Comparison of ENCODE assay signal across 2 cellular contexts in genomic region chr6:41055149-41055548, GRCh38.
TF ChIP-seq lines count a peak whose summit lies in the region.

No MANE protein-coding gene starts in this region.

TF ChIP-seq in HepG2, 621 proteins besides CTCF, POLR2A, EP300 and RAD21 (continues in another document):
- TF ChIP-seq FOXA1 (IDR thresholded peaks at IDR 0.05), result no peak
- peak; percentile 71 for TF ChIP-seq FOXA1 (CRISPR knock-in tag; IDR thresholded peaks at IDR 0.05)
- 0 out of 2 replicates have a peak, but pooled peaks have one; percentile 36 for TF ChIP-seq IRF2 (CRISPR knock-in tag; IDR thresholded peaks at IDR 0.05)
- TF ChIP-seq ZNF33B (CRISPR knock-in tag; IDR thresholded peaks at IDR 0.05), result 0 out of 2 replicates have a peak, but pooled peaks have one; percentile 57
- TF ChIP-seq ZNF547 (CRISPR knock-in tag; IDR thresholded peaks at IDR 0.05), result 0 out of 2 replicates have a peak, but pooled peaks have one; percentile 38
- TF ChIP-seq ZFY (CRISPR knock-in tag; IDR thresholded peaks at IDR 0.05), result 0 out of 2 replicates have a peak, but pooled peaks have one; percentile 11
- TF ChIP-seq BCL6 (CRISPR knock-in tag; IDR thresholded peaks at IDR 0.05), result peak; percentile 50
- TF ChIP-seq FOXK1 (CRISPR knock-in tag; IDR thresholded peaks at IDR 0.05; ENCODE audit: borderline replicate concordance, low read depth), result 0 out of 2 replicates have a peak, but pooled peaks have one; percentile 51
- peak; percentile 27; the same call in 1 of the 2 replicates for TF ChIP-seq ZGPAT (CRISPR knock-in tag; IDR thresholded peaks at IDR 0.05)
- TF ChIP-seq, protein P1, sequence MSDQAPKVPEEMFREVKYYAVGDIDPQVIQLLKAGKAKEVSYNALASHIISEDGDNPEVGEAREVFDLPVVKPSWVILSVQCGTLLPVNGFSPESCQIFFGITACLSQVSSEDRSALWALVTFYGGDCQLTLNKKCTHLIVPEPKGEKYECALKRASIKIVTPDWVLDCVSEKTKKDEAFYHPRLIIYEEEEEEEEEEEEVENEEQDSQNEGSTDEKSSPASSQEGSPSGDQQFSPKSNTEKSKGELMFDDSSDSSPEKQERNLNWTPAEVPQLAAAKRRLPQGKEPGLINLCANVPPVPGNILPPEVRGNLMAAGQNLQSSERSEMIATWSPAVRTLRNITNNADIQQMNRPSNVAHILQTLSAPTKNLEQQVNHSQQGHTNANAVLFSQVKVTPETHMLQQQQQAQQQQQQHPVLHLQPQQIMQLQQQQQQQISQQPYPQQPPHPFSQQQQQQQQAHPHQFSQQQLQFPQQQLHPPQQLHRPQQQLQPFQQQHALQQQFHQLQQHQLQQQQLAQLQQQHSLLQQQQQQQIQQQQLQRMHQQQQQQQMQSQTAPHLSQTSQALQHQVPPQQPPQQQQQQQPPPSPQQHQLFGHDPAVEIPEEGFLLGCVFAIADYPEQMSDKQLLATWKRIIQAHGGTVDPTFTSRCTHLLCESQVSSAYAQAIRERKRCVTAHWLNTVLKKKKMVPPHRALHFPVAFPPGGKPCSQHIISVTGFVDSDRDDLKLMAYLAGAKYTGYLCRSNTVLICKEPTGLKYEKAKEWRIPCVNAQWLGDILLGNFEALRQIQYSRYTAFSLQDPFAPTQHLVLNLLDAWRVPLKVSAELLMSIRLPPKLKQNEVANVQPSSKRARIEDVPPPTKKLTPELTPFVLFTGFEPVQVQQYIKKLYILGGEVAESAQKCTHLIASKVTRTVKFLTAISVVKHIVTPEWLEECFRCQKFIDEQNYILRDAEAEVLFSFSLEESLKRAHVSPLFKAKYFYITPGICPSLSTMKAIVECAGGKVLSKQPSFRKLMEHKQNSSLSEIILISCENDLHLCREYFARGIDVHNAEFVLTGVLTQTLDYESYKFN (CRISPR knock-in tag; conservative IDR thresholded peaks at IDR 0.05), result peak; percentile 81
- no peak for TF ChIP-seq ZNF451 (CRISPR knock-in tag; IDR thresholded peaks at IDR 0.05)
- TF ChIP-seq KLF15 (CRISPR knock-in tag; IDR thresholded peaks at IDR 0.05; ENCODE audit: borderline replicate concordance), result no peak
- no peak for TF ChIP-seq ZNF570 (CRISPR knock-in tag; IDR thresholded peaks at IDR 0.05; ENCODE audit: borderline replicate concordance)
- no peak for TF ChIP-seq SOX13 (IDR thresholded peaks at IDR 0.05)
- TF ChIP-seq SOX13 (CRISPR knock-in tag; conservative IDR thresholded peaks at IDR 0.05 in 1 of 2, IDR thresholded peaks at IDR 0.05 in 1 of 2), result peak in 1 of 2 experiments; percentile 42; a peak in 1 of 4 replicates
- TF ChIP-seq HMG20A (CRISPR knock-in tag; IDR thresholded peaks at IDR 0.05; ENCODE audit: borderline replicate concordance), result 0 out of 2 replicates have a peak, but pooled peaks have one; percentile 32
- peak; percentile 56; the same call in 1 of the 2 replicates for TF ChIP-seq MIER3 (CRISPR knock-in tag; IDR thresholded peaks at IDR 0.05; ENCODE audit: borderline replicate concordance)
- no peak for TF ChIP-seq ZNF264 (CRISPR knock-in tag; IDR thresholded peaks at IDR 0.05)
- peak; percentile 48 for TF ChIP-seq FOSL2 (CRISPR knock-in tag; IDR thresholded peaks at IDR 0.05)
- TF ChIP-seq ZSCAN25 (CRISPR knock-in tag; IDR thresholded peaks at IDR 0.05), result 0 out of 2 replicates have a peak, but pooled peaks have one; percentile 51
- TF ChIP-seq ZBTB33 (CRISPR knock-in tag; IDR thresholded peaks at IDR 0.05), result peak; percentile 39; the same call in 1 of the 2 replicates
- no peak for TF ChIP-seq MLX (CRISPR knock-in tag; IDR thresholded peaks at IDR 0.05)

TF ChIP-seq in GM12891, 5 proteins besides CTCF, POLR2A, EP300 and RAD21:
- no peak for TF ChIP-seq SPI1 (IDR thresholded peaks at IDR 0.05; ENCODE audit: low read depth, low read length)
- no peak for TF ChIP-seq TAF1 (IDR thresholded peaks at IDR 0.05; ENCODE audit: low read depth, low read length)
- no peak for TF ChIP-seq PAX5 (IDR thresholded peaks at IDR 0.05; ENCODE audit: insufficient read depth, low read length, severe bottlenecking)
- no peak for TF ChIP-seq POLR2AphosphoS5 (IDR thresholded peaks at IDR 0.05; ENCODE audit: low read depth, low read length)
- TF ChIP-seq POU2F2 (IDR thresholded peaks at IDR 0.05; ENCODE audit: low read depth, low read length), result no peak
TF ChIP-seq in GM12891: peak in this region for 0.
